ENCODE assay signal across 8 cellular contexts in genomic region chr1:86704972-86705632, GRCh38. TPM values are rescaled to one million over a fixed set of nuclear protein-coding genes. Genes with fewer than 3 reads are reported as not detected.
DNase-seq lines count a peak whose midpoint lies in the region; ATAC-seq and TF ChIP-seq lines count a peak whose summit lies in the region.

No MANE protein-coding gene starts in this region.

- H3K36me3 ChIP-seq in liver (ENCODE audit: control insufficient read depth in 4 of 4, insufficient read depth in 3 of 4, low read depth in 1 of 4, low read length in 3 of 4), result no peaks in the 10 kb centered on the region

- intact Hi-C loops in dorsolateral prefrontal cortex (cut with DNase I), result loop anchor here (10.0 kb wide), 5 partner anchors 190 to 380 kb away; partner anchors contain the start of genes HS2ST1 (in 2 of the 2), ODF2L (in 2 of the 2) and SELENOF (in 2 of the 2)

- DNase-seq in A172 (ENCODE audit: low spot score) (peak; percentile 45), NCI-H1092 (lab: John Stamatoyannopoulos, UW) (peak; percentile 29), dorsolateral prefrontal cortex (peak in 9 of 10 donors; percentile 34 to 69 (median 39))
- peak; percentile 5 for DNase-seq in stimulated activated CD8-positive, alpha-beta memory T cell treated with anti-CD3 and anti-CD28 coated beads, Interleukin-12 subunit alpha, Interleukin-12 subunit beta, amount 100 ng/mL, for 24 hours (ENCODE audit: extremely low read depth)

- peaks cover 0 to 24% (median 16%) of the 10 kb centered on the region in 4 donors for H3K4me1 ChIP-seq in liver (ENCODE audit: control insufficient read depth in 4 of 4, insufficient read depth in 4 of 4, low read length in 3 of 4)

- peak; percentile 26 for ATAC-seq in HG02763 (IDR thresholded peaks at IDR 0.05; ENCODE audit: unreplicated experiment)

- no peaks in the 10 kb centered on the region for H3K27me3 ChIP-seq in dorsolateral prefrontal cortex
- H3K27me3 ChIP-seq in liver (ENCODE audit: control insufficient read depth in 4 of 4, insufficient read depth in 4 of 4, low read length in 3 of 4), result no peaks in the 10 kb centered on the region

- under 1% methylated on average over 41 of the region's 41 CpGs for WGBS in liver

- no peak for TF ChIP-seq RAD21 in liver (IDR thresholded peaks at IDR 0.05)

- no peak for TF ChIP-seq CTCF in GM12875 (IDR thresholded peaks at IDR 0.05; ENCODE audit: borderline replicate concordance, insufficient read depth, low read depth, low read length)
- no peak for TF ChIP-seq CTCF in VCaP (conservative IDR thresholded peaks at IDR 0.05)
- TF ChIP-seq CTCF in dorsolateral prefrontal cortex (IDR thresholded peaks at IDR 0.05 in 54 of 56, conservative IDR thresholded peaks at IDR 0.05 in 2 of 56; ENCODE audit: low read depth in 1 of 56, partially characterized antibody in 56 of 56), result no peak
- no peak for TF ChIP-seq CTCF in liver (IDR thresholded peaks at IDR 0.05; ENCODE audit: low read depth, low read length, missing input control)

- H3K9me3 ChIP-seq in liver (ENCODE audit: control insufficient read depth in 4 of 4, low read length in 3 of 4), result no peaks in the 10 kb centered on the region

- H3K9ac ChIP-seq in liver (ENCODE audit: low read depth in 1 of 2, low read length in 2 of 2), result peak overlapping the region; percentile 86 to 98

- H3K27ac ChIP-seq in VCaP (peak overlapping the region; percentile 92), dorsolateral prefrontal cortex (peak overlapping the region; percentile 87 to 99 (median 98)), liver (ENCODE audit: low read depth in 1 of 2, low read length in 2 of 2) (peak overlapping the region; percentile 97 to 99)

- H3K4me3 ChIP-seq in GM12875 (ENCODE audit: low read depth, low read length) (peak overlapping the region; percentile 94), dorsolateral prefrontal cortex (peak overlapping the region; percentile 66 to 98 (median 90)), liver (ENCODE audit: low read depth in 1 of 3, low read length in 3 of 3) (peak overlapping the region; percentile 86 to 97 (median 96))

TF ChIP-seq in liver, 16 proteins besides CTCF, POLR2A, EP300 and RAD21:
- TF ChIP-seq HNF4A (conservative IDR thresholded peaks at IDR 0.05) (no peak), MAX (IDR thresholded peaks at IDR 0.05) (no peak), EGR1 (IDR thresholded peaks at IDR 0.05; ENCODE audit: low read depth in 2 of 2) (no peak), JUND (IDR thresholded peaks at IDR 0.05) (no peak), SP1 (IDR thresholded peaks at IDR 0.05) (no peak), FOXA2 (IDR thresholded peaks at IDR 0.05) (no peak), YY1 (IDR thresholded peaks at IDR 0.05) (peak; percentile 50)

RNA-seq across cellular contexts. Expression of gene SH3GLB1, which starts 0.7 kb away (rescaled TPM):
- 25.1 and 25.3 TPM in 2 replicates for total RNA-seq in A172 (2014; rRNA removed; shearing (Covaris generic))
- 10 to 100 TPM; 46.5 to 81.9 (median 58.6) TPM for total RNA-seq in dorsolateral prefrontal cortex
- 10 to 100 TPM; 16.8 to 19.7 TPM for total RNA-seq in liver
- polyA plus RNA-seq in liver, result 10 to 100 TPM; 14.1 to 25.2 TPM

Comparison
In these comparisons a context has a peak if more than half of its experiments do, and no peak if none do; other contexts are left out.
1. Peak in every context shown above with its lines: DNase-seq, ATAC-seq, H3K4me3 ChIP-seq and H3K27ac ChIP-seq.